Comparison of ENCODE assay signal across 2 cellular contexts in genomic region chr7:143264196-143264568, GRCh38.
A peak's percentile ranks its signal among the peaks of the same experiment; 100 is the strongest.
TF ChIP-seq lines count a peak whose summit lies in the region.
"Not testable (repeated sequence)": the region's sequence is repeated elsewhere in the genome, so short reads cannot be mapped to it uniquely, and the experiment has no call there.

No MANE protein-coding gene starts in this region.

- not testable (repeated sequence) for H3K9me3 Mint-ChIP-seq in T-helper 1 cell treated with Interleukin-12 subunit alpha and Interleukin-12 subunit beta and Interleukin-4 antibody, amounts not matched to agents 30 μg/mL and 1 μg/mL, for 36 hours; nephron

- not testable (repeated sequence) for TF ChIP-seq CTCF in nephron (IDR thresholded peaks at IDR 0.05; ENCODE audit: unreplicated experiment in 3 of 3)

- peaks cover 51% of the 10 kb centered on the region for H3K4me1 Mint-ChIP-seq in T-helper 1 cell treated with Interleukin-12 subunit alpha and Interleukin-12 subunit beta and Interleukin-4 antibody, amounts not matched to agents 30 μg/mL and 1 μg/mL, for 36 hours (ENCODE audit: low read depth)
- peaks cover 17% of the 10 kb centered on the region for H3K4me1 Mint-ChIP-seq in nephron

- H3K36me3 Mint-ChIP-seq in T-helper 1 cell treated with Interleukin-12 subunit alpha and Interleukin-12 subunit beta and Interleukin-4 antibody, amounts not matched to agents 30 μg/mL and 1 μg/mL, for 36 hours (ENCODE audit: low read depth) = peaks cover 42% of the 10 kb centered on the region
- peaks cover 24% of the 10 kb centered on the region for H3K36me3 Mint-ChIP-seq in nephron (ENCODE audit: low read depth)

- H3K27me3 Mint-ChIP-seq in T-helper 1 cell treated with Interleukin-12 subunit alpha and Interleukin-12 subunit beta and Interleukin-4 antibody, amounts not matched to agents 30 μg/mL and 1 μg/mL, for 36 hours (ENCODE audit: low read depth); nephron (ENCODE audit: low read depth): not testable (repeated sequence)

- peak overlapping the region; percentile 97 for H3K4me3 Mint-ChIP-seq in T-helper 1 cell treated with Interleukin-12 subunit alpha and Interleukin-12 subunit beta and Interleukin-4 antibody, amounts not matched to agents 30 μg/mL and 1 μg/mL, for 36 hours
- H3K4me3 Mint-ChIP-seq in nephron = peak overlapping the region; percentile 91 to 98 (median 97)

- H3K27ac Mint-ChIP-seq in T-helper 1 cell treated with Interleukin-12 subunit alpha and Interleukin-12 subunit beta and Interleukin-4 antibody, amounts not matched to agents 30 μg/mL and 1 μg/mL, for 36 hours = peak overlapping the region; percentile 90
- H3K27ac Mint-ChIP-seq in nephron = peak overlapping the region; percentile 88 to 97 (median 93)
